Comparison of ENCODE assay signal across 8 cellular contexts in genomic region chr17:42964161-42964932, GRCh38. TPM values are rescaled to one million over a fixed set of nuclear protein-coding genes. Genes with fewer than 3 reads are reported as not detected.
DNase-seq lines count a peak whose midpoint lies in the region; ATAC-seq lines count a peak whose summit lies in the region.

A gene with protein sequence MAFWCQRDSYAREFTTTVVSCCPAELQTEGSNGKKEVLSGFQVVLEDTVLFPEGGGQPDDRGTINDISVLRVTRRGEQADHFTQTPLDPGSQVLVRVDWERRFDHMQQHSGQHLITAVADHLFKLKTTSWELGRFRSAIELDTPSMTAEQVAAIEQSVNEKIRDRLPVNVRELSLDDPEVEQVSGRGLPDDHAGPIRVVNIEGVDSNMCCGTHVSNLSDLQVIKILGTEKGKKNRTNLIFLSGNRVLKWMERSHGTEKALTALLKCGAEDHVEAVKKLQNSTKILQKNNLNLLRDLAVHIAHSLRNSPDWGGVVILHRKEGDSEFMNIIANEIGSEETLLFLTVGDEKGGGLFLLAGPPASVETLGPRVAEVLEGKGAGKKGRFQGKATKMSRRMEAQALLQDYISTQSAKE (minus strand): TSS chr17:42964454. CDS start chr17:42964440, 14 bp downstream.

- H3K36me3 ChIP-seq in HUES48 (ENCODE audit: control insufficient read depth, insufficient read depth, low read length) (peaks cover 34% of the 10 kb centered on the region), NT2/D1 (ENCODE audit: insufficient read depth, insufficient read length, low read length) (peaks cover 42% of the 10 kb centered on the region), endocrine pancreas (ENCODE audit: control insufficient read depth, insufficient read depth, low read length) (peaks cover 6% of the 10 kb centered on the region), mesendoderm (ENCODE audit: control insufficient read depth, insufficient read depth, low read length) (peaks cover 4% of the 10 kb centered on the region)

- no peak within 1 kb of the TSS for H4K5ac ChIP-seq in mesendoderm (ENCODE audit: low read length)

- H3K27ac Mint-ChIP-seq in activated CD8-positive, alpha-beta memory T cell treated with anti-CD3 and anti-CD28 coated beads, Interleukin-2, amount 10 ng/mL, durations not matched to agents 7 days and 5 days, result peak within 1 kb of the TSS; percentile 93

- H3K36me3 Mint-ChIP-seq in activated CD8-positive, alpha-beta memory T cell treated with anti-CD3 and anti-CD28 coated beads, Interleukin-2, amount 10 ng/mL, durations not matched to agents 7 days and 5 days, result peaks cover 27% of the 10 kb centered on the region

- H3K4me3 ChIP-seq in HUES48 (ENCODE audit: low read depth, low read length), result peak within 1 kb of the TSS; percentile 78
- H3K4me3 ChIP-seq in NT2/D1 (ENCODE audit: insufficient read length, low read depth), result peak within 1 kb of the TSS; percentile 75
- peak within 1 kb of the TSS; percentile 90 for H3K4me3 ChIP-seq in endocrine pancreas (ENCODE audit: control insufficient read depth, insufficient read depth, low read length)
- H3K4me3 ChIP-seq in mesendoderm (ENCODE audit: low read length), result peak within 1 kb of the TSS; percentile 95

- H3K27ac ChIP-seq in HUES48 (ENCODE audit: low read depth, low read length) (peak within 1 kb of the TSS; percentile 69), mesendoderm (ENCODE audit: low read depth, low read length) (no peak within 1 kb of the TSS)

- H3K9me3 Mint-ChIP-seq in activated CD8-positive, alpha-beta memory T cell treated with anti-CD3 and anti-CD28 coated beads, Interleukin-2, amount 10 ng/mL, durations not matched to agents 7 days and 5 days (ENCODE audit: low read depth), result no peaks in the 10 kb centered on the region

- peaks cover 6% of the 10 kb centered on the region for H3K79me1 ChIP-seq in mesendoderm (ENCODE audit: low read length)

- peak; percentile 72 for ATAC-seq in GM21360 (IDR thresholded peaks at IDR 0.05; ENCODE audit: unreplicated experiment)
- ATAC-seq in activated CD8-positive, alpha-beta memory T cell treated with anti-CD3 and anti-CD28 coated beads, Interleukin-2, amount 10 ng/mL, durations not matched to agents 7 days and 5 days, result peak; percentile 99

- peak within 1 kb of the TSS; percentile 96 for H3K56ac ChIP-seq in mesendoderm (ENCODE audit: low read length)

- DNase-seq in CD1c-positive myeloid dendritic cell (ENCODE audit: extremely low spot score), result peak; percentile 96
- DNase-seq in NT2/D1 (ENCODE audit: low read depth, low spot score), result peak; percentile 77
- peak; percentile 95 for DNase-seq in activated CD8-positive, alpha-beta memory T cell treated with anti-CD3 and anti-CD28 coated beads, Interleukin-2, amount 10 ng/mL, durations not matched to agents 7 days and 5 days
- DNase-seq in mesendoderm, result peak; percentile 98
- DNase-seq in stimulated activated CD8-positive, alpha-beta memory T cell treated with anti-CD3 and anti-CD28 coated beads, Interleukin-12 subunit alpha, Interleukin-12 subunit beta, amount 100 ng/mL, for 4 hours (ENCODE audit: low read depth), result peak; percentile 76

- H3K9ac ChIP-seq in HUES48 (ENCODE audit: low read depth, low read length), result peak within 1 kb of the TSS; percentile 65
- peak within 1 kb of the TSS; percentile 90 for H3K9ac ChIP-seq in NT2/D1 (ENCODE audit: insufficient read length, low read depth)
- peak within 1 kb of the TSS; percentile 99 for H3K9ac ChIP-seq in endocrine pancreas (ENCODE audit: control insufficient read depth, insufficient read depth, low read length)
- peak within 1 kb of the TSS; percentile 94 for H3K9ac ChIP-seq in mesendoderm (ENCODE audit: low read length)

- H3K27me3 ChIP-seq in HUES48 (ENCODE audit: control insufficient read depth, insufficient read depth, low read length) (no peaks in the 10 kb centered on the region), NT2/D1 (ENCODE audit: insufficient read depth, insufficient read length) (no peaks in the 10 kb centered on the region), endocrine pancreas (ENCODE audit: control insufficient read depth, insufficient read depth, low read length) (no peaks in the 10 kb centered on the region), mesendoderm (ENCODE audit: insufficient read depth, low read length, poor library complexity) (no peaks in the 10 kb centered on the region)

- H3K79me2 ChIP-seq in mesendoderm (ENCODE audit: control insufficient read depth, insufficient read depth, low read length), result peaks cover 7% of the 10 kb centered on the region

- H2BK15ac ChIP-seq in mesendoderm (replicated peaks; ENCODE audit: low read depth), result no peak within 1 kb of the TSS

- CTCF ChIA-PET in activated CD8-positive, alpha-beta memory T cell treated with anti-CD3 and anti-CD28 coated beads, Interleukin-2, amount 10 ng/mL, durations not matched to agents 7 days and 5 days (lab: Charles Lee), result interaction anchor here (0.6 to 1.6 kb wide), 5 partner anchors 24 to 435 kb away, joined by 3 to 5 read pairs (median 4); partner anchors contain the start of gene RPL27

- H3K4me1 ChIP-seq in HUES48 (ENCODE audit: control insufficient read depth, insufficient read depth, low read length) (no peaks in the 10 kb centered on the region), NT2/D1 (ENCODE audit: insufficient read depth, insufficient read length) (no peaks in the 10 kb centered on the region), endocrine pancreas (ENCODE audit: control insufficient read depth, insufficient read depth, low read length) (peaks cover 8% of the 10 kb centered on the region), mesendoderm (ENCODE audit: control insufficient read depth, low read depth, low read length) (peaks cover 2% of the 10 kb centered on the region)

- no peak within 1 kb of the TSS for H2BK5ac ChIP-seq in mesendoderm (ENCODE audit: low read length)

- peak within 1 kb of the TSS; percentile 57 for H3K4ac ChIP-seq in mesendoderm (ENCODE audit: low read depth, low read length)

- peaks cover 18% of the 10 kb centered on the region for H3K4me1 Mint-ChIP-seq in activated CD8-positive, alpha-beta memory T cell treated with anti-CD3 and anti-CD28 coated beads, Interleukin-2, amount 10 ng/mL, durations not matched to agents 7 days and 5 days

- H3K27me3 Mint-ChIP-seq in activated CD8-positive, alpha-beta memory T cell treated with anti-CD3 and anti-CD28 coated beads, Interleukin-2, amount 10 ng/mL, durations not matched to agents 7 days and 5 days, result no peaks in the 10 kb centered on the region

- H2AK5ac ChIP-seq in mesendoderm (ENCODE audit: low read length), result peak within 1 kb of the TSS; percentile 22

- H4K8ac ChIP-seq in mesendoderm (ENCODE audit: low read depth, low read length), result no peak within 1 kb of the TSS

- peak within 1 kb of the TSS; percentile 29 for H3K18ac ChIP-seq in mesendoderm (ENCODE audit: low read length)

- H3K9me3 ChIP-seq in HUES48 (ENCODE audit: control insufficient read depth, insufficient read depth, low read length) (no peaks in the 10 kb centered on the region), NT2/D1 (ENCODE audit: insufficient read depth, low read length) (no peaks in the 10 kb centered on the region), endocrine pancreas (ENCODE audit: control insufficient read depth, low read length) (no peaks in the 10 kb centered on the region)

- H3K23ac ChIP-seq in mesendoderm (ENCODE audit: low read length), result no peak within 1 kb of the TSS

- H3K4me2 ChIP-seq in mesendoderm (ENCODE audit: low read length), result peak within 1 kb of the TSS; percentile 97

- no CpG with 5 or more reads among the region's 43 CpGs for WGBS in mesendoderm (ENCODE audit: extremely low coverage, insufficient coverage, low lambda C conversion rate)

- H2BK120ac ChIP-seq in mesendoderm (ENCODE audit: low read depth, low read length), result no peak within 1 kb of the TSS

- H3K4me3 Mint-ChIP-seq in activated CD8-positive, alpha-beta memory T cell treated with anti-CD3 and anti-CD28 coated beads, Interleukin-2, amount 10 ng/mL, durations not matched to agents 7 days and 5 days, result peak within 1 kb of the TSS; percentile 91

RNA-seq across cellular contexts. Expression of the gene that starts here (rescaled TPM):
- 10 to 100 TPM; 34.1 to 41.9 TPM for total RNA-seq in activated CD8-positive, alpha-beta memory T cell treated with anti-CD3 and anti-CD28 coated beads, Interleukin-2, amount 10 ng/mL, durations not matched to agents 7 days and 5 days
- polyA plus RNA-seq in mesendoderm (2013, experiment 1 of 2), result 64.0 TPM
- polyA plus RNA-seq in mesendoderm (2013, experiment 2 of 2), result 64.3 TPM
